Comparison of ENCODE assay signal across 22 cellular contexts in the genomic region with DNA sequence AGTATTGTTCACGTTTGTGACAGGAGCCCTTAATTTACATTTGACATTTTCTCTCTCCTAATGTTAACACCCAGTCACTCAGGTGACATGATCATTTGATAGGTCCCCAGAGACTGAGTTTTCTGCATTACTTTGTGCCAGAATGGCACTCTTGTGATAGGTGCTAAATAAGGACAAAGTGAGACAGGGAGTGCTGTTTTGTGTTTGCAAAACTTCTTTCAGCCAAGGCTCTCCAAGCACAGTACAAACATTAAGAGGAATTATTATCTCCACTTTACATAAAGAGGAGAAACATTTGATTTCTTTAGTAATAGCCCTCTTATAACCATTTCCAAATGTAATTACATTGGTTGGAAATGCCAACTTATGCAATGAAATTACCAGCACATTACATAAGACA.
"Had no signal": no experiment of that assay in that cellular context is flagged by ENCODE, and none has a peak within 500 bp of the region (broad histone marks: within the 10 kb centered on the region; RNA-seq: fewer than 3 reads in every experiment).

No MANE protein-coding gene starts in this region.

- H3K27ac ChIP-seq: colonic mucosa, dorsolateral prefrontal cortex, esophagus muscularis mucosa, gastrocnemius medialis, left ventricle myocardium inferior, transverse colon, vagina had no signal

- H3K4me1 ChIP-seq: colonic mucosa, gastrocnemius medialis, left ventricle myocardium inferior, transverse colon, vagina had no signal

- H3K9me3 ChIP-seq: colonic mucosa, esophagus muscularis mucosa, gastrocnemius medialis, left ventricle myocardium inferior, transverse colon, vagina had no signal

- H3K36me3 ChIP-seq: colonic mucosa, esophagus muscularis mucosa, gastrocnemius medialis, left ventricle myocardium inferior, transverse colon, vagina had no signal

- H3K4me3 ChIP-seq: colonic mucosa, dorsolateral prefrontal cortex, esophagus muscularis mucosa, gastrocnemius medialis, left ventricle myocardium inferior, transverse colon, vagina had no signal

- H3K27me3 ChIP-seq: colonic mucosa, dorsolateral prefrontal cortex, esophagus muscularis mucosa, gastrocnemius medialis, transverse colon, vagina had no signal

- DNase-seq: activated CD4-positive, alpha-beta memory T cell treated with anti-CD3 and anti-CD28 coated beads, Interleukin-2, amount 10 ng/mL, durations not matched to agents 7 days and 5 days; activated CD4-positive, alpha-beta T cell treated with anti-CD3 and anti-CD28 coated beads for 48 hours; activated effector memory CD4-positive, alpha-beta T cell treated with Interleukin-2 at 50 U/mL for 16 hours; activated naive CD4-positive, alpha-beta T cell treated with anti-CD3 and anti-CD28 coated beads for 36 hours; activated naive CD8-positive, alpha-beta T cell treated with anti-CD3 and anti-CD28 coated beads, Interleukin-2, amount 10 ng/mL, durations not matched to agents 7 days and 5 days; activated T-cell treated with anti-CD3 and anti-CD28 coated beads, Interleukin-2, amount 50 U/mL, for 72 hours; amniotic stem cell; colonic mucosa; dorsolateral prefrontal cortex; gastrocnemius medialis; hippocampal formation; kidney glomerular epithelial cell; left ventricle myocardium inferior; mammary epithelial cell; naive thymus-derived CD8-positive, alpha-beta T cell; retina; stimulated activated CD4-positive, alpha-beta T cell treated with anti-CD3 and anti-CD28 coated beads, Interleukin-2, amount 100 ng/mL, for 48 hours; stimulated activated CD8-positive, alpha-beta memory T cell treated with anti-CD3 and anti-CD28 coated beads, Interleukin-4, amount 100 ng/mL, for 48 hours; stimulated activated naive B cell treated with anti-CD40 and anti-IgM and Interleukin-4, amounts not matched to agents 10 μg/mL and 1 μg/mL and 100 μg/mL, for 72 hours; transverse colon had no signal
